11 cellular contexts compared by ENCODE assay signal in the genomic region with DNA sequence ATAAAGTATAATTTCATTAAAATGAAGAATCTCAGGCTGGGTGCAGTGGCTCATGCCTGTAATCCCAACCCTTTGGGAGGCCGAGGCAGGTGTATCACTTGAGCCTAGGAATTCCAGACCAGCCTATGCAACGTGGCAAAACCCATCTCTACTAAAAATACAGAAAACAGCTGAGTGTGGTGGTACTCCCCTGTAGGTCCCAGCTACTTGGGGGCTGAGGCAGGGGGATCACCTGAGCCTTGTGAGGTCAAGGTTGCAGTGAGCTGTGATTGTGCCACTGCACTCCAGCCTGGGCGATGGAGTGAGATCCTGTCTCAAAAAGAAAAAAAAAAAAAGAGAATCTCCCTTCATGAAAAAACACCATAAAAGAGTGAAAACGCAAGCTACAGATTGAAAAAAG. TPM values are rescaled to one million over a fixed set of nuclear protein-coding genes. Genes with fewer than 3 reads are reported as not detected.
DNase-seq lines count a peak whose midpoint lies in the region; ATAC-seq, FAIRE-seq and TF ChIP-seq lines count a peak whose summit lies in the region.
"Not testable (repeated sequence)": the region's sequence is repeated elsewhere in the genome, so short reads cannot be mapped to it uniquely, and the experiment has no call there.
"Had no signal": no experiment of that assay in that cellular context is flagged by ENCODE, and none has a peak within 500 bp of the region (broad histone marks: within the 10 kb centered on the region; RNA-seq: fewer than 3 reads in every experiment).

No MANE protein-coding gene starts in this region.

- not testable (repeated sequence) for TF ChIP-seq CTCF in HEK293 (tag by site-specific recombination; IDR thresholded peaks at IDR 0.05); RWPE2 (IDR thresholded peaks at IDR 0.05; ENCODE audit: poor library complexity, severe bottlenecking); chondrocyte (IDR thresholded peaks at IDR 0.05); HepG2 (CRISPR knock-in tag; IDR thresholded peaks at IDR 0.05); osteocyte (IDR thresholded peaks at IDR 0.05); type B pancreatic cell (conservative IDR thresholded peaks at IDR 0.05)

- DNase-seq in RWPE2 (ENCODE audit: low spot score), result peak; percentile 39
- DNase-seq in activated CD8-positive, alpha-beta T cell treated with anti-CD3 and anti-CD28 coated beads, Interleukin-2, amount 10 ng/mL, durations not matched to agents 7 days and 5 days, result peak; percentile 20
- peak; percentile 88 for DNase-seq in chondrocyte (ENCODE audit: low spot score)
- peak in 2 of 3 donors; percentile 27 to 38 for DNase-seq in right cardiac atrium
- DNase-seq in HepG2 (ENCODE audit: low spot score), result not testable (repeated sequence)
- peak; percentile 86 for DNase-seq in osteocyte (ENCODE audit: extremely low spot score, unreplicated experiment)
- peak; percentile 73 for DNase-seq in type B pancreatic cell (ENCODE audit: extremely low spot score, unreplicated experiment)

- H3K9ac ChIP-seq in HepG2 (ENCODE audit: insufficient read depth, low read depth, low read length), result not testable (repeated sequence)

- in situ Hi-C loops in HepG2 (cut with HindIII; ENCODE audit: extremely low pct_ligation_motif_present, low pct_unique_long_range_greater_than_20kb), result not testable (repeated sequence)

- not testable (repeated sequence) for H3K36me3 Mint-ChIP-seq in activated CD8-positive, alpha-beta T cell treated with anti-CD3 and anti-CD28 coated beads, Interleukin-2, amount 10 ng/mL, durations not matched to agents 7 days and 5 days (ENCODE audit: low read depth); chondrocyte (ENCODE audit: low read depth); osteocyte (ENCODE audit: unreplicated experiment); type B pancreatic cell

- H3K36me3 ChIP-seq in HEK293 (ENCODE audit: control insufficient read depth in 2 of 2, insufficient read depth in 1 of 2, low read length in 2 of 2) (peaks cover 9 to 27% of the 10 kb centered on the region in 2 experiments; a peak in 2 of 3 replicates), HepG2 (replicated peaks in 1 of 2; ENCODE audit: control insufficient read depth in 1 of 2, insufficient read depth in 2 of 2, low read length in 2 of 2) (peaks cover 9 to 20% of the 10 kb centered on the region in 2 experiments)
- H3K36me3 ChIP-seq in RWPE2 (ENCODE audit: low read depth), result not testable (repeated sequence)

- intact Hi-C loops in right cardiac atrium (cut with DNase I); HepG2 (cut with micrococcal nuclease; ENCODE audit: unreplicated experiment): not testable (repeated sequence)

- WGBS in right cardiac atrium, result 85% methylated on average over 4 of the region's 4 CpGs
- 87% methylated on average over 4 of the region's 4 CpGs for WGBS in HepG2 (ENCODE audit: low lambda C conversion rate)

- not testable (repeated sequence) for H3K9me3 ChIP-seq in HEK293 (ENCODE audit: control insufficient read depth, insufficient read depth, low read depth, low read length); RWPE2 (ENCODE audit: severe bottlenecking); right cardiac atrium (ENCODE audit: control insufficient read depth, low read length); HepG2 (ENCODE audit: low read length)

- not testable (repeated sequence) for TF ChIP-seq POLR2A in HepG2 (IDR thresholded peaks at IDR 0.05; ENCODE audit: insufficient read depth in 1 of 2, low read depth in 2 of 2, low read length in 2 of 2)

- BruUV-seq in HepG2 (replicated peaks; lab: Mats Ljungman, UMichigan), result not testable (repeated sequence)

- TF ChIP-seq EP300 in HepG2 (IDR thresholded peaks at IDR 0.05; ENCODE audit: low read depth in 2 of 2, low read length in 2 of 2); HepG2 (CRISPR knock-in tag; IDR thresholded peaks at IDR 0.05; ENCODE audit: borderline replicate concordance): not testable (repeated sequence)

- not testable (repeated sequence) for H3K4me3 Mint-ChIP-seq in activated CD8-positive, alpha-beta T cell treated with anti-CD3 and anti-CD28 coated beads, Interleukin-2, amount 10 ng/mL, durations not matched to agents 7 days and 5 days; chondrocyte (ENCODE audit: unreplicated experiment); osteocyte (ENCODE audit: unreplicated experiment); type B pancreatic cell

- not testable (repeated sequence) for H3K27ac ChIP-seq in HEK293 (ENCODE audit: extremely low read depth, low read depth, low read length); RWPE2 (ENCODE audit: poor library complexity, severe bottlenecking); right cardiac atrium (ENCODE audit: low read length); HepG2 (ENCODE audit: extremely low read length, insufficient read depth, low read length)

- not testable (repeated sequence) for FAIRE-seq in HepG2 (lab: Jason Lieb, UNC)

- not testable (repeated sequence) for H3K4me1 Mint-ChIP-seq in activated CD8-positive, alpha-beta T cell treated with anti-CD3 and anti-CD28 coated beads, Interleukin-2, amount 10 ng/mL, durations not matched to agents 7 days and 5 days (ENCODE audit: low read depth); chondrocyte (ENCODE audit: low read depth); osteocyte (ENCODE audit: unreplicated experiment); type B pancreatic cell (ENCODE audit: unreplicated experiment)

- CTCF ChIA-PET in HEK293 (lab: Yijun Ruan, JAX), result interaction anchor here (0.6 to 4.1 kb wide), 6 partner anchors 7 to 341 kb away, joined by 3 to 29 read pairs (median 6); no protein-coding TSS in a partner anchor
- CTCF ChIA-PET in activated CD8-positive, alpha-beta T cell treated with anti-CD3 and anti-CD28 coated beads, Interleukin-2, amount 10 ng/mL, durations not matched to agents 7 days and 5 days (lab: Charles Lee), result interaction anchor here (1.6 to 1.7 kb wide), 2 partner anchors 11 to 14 kb away, joined by 3 to 5 read pairs; no protein-coding TSS in a partner anchor
- CTCF ChIA-PET in HepG2 (lab: Yijun Ruan, JAX; ENCODE audit: low intra/inter-chr PET ratio, low total read pairs), result not testable (repeated sequence)

- POLR2A ChIA-PET in HEK293 (lab: Yijun Ruan, JAX) (interaction anchor here (0.8 kb wide), 1 partner anchor 90 kb away, joined by 4 read pairs; no protein-coding TSS in a partner anchor), HepG2 (lab: Yijun Ruan, JAX) (interaction anchor here (1.8 kb wide), 1 partner anchor 10 kb away, joined by 5 read pairs; no protein-coding TSS in a partner anchor)
- POLR2A ChIA-PET in activated CD8-positive, alpha-beta T cell treated with anti-CD3 and anti-CD28 coated beads, Interleukin-2, amount 10 ng/mL, durations not matched to agents 7 days and 5 days (lab: Charles Lee), result not testable (repeated sequence)

- H3K4me1 ChIP-seq in HEK293 (ENCODE audit: control insufficient read depth, insufficient read depth, low read length) (peaks cover 13% of the 10 kb centered on the region), HepG2 (ENCODE audit: insufficient read depth, low read length) (peaks cover 59% of the 10 kb centered on the region)
- H3K4me1 ChIP-seq in RWPE2 (ENCODE audit: insufficient read depth, poor library complexity, severe bottlenecking); right cardiac atrium (ENCODE audit: control insufficient read depth, insufficient read depth, low read length): not testable (repeated sequence)

- H3K9me3 Mint-ChIP-seq in activated CD8-positive, alpha-beta T cell treated with anti-CD3 and anti-CD28 coated beads, Interleukin-2, amount 10 ng/mL, durations not matched to agents 7 days and 5 days (ENCODE audit: insufficient read depth); chondrocyte (ENCODE audit: low read depth); osteocyte (ENCODE audit: unreplicated experiment); type B pancreatic cell: not testable (repeated sequence)

- H3K4me2 ChIP-seq in HepG2 (ENCODE audit: low read depth, low read length), result peak overlapping the region; percentile 90

- not testable (repeated sequence) for H3K27ac Mint-ChIP-seq in activated CD8-positive, alpha-beta T cell treated with anti-CD3 and anti-CD28 coated beads, Interleukin-2, amount 10 ng/mL, durations not matched to agents 7 days and 5 days; chondrocyte (ENCODE audit: unreplicated experiment); osteocyte (ENCODE audit: unreplicated experiment); type B pancreatic cell

- H2AFZ ChIP-seq in HepG2 (ENCODE audit: low read length), result not testable (repeated sequence)

- ATAC-seq in RWPE2 (ENCODE audit: low read depth); activated CD8-positive, alpha-beta T cell treated with anti-CD3 and anti-CD28 coated beads, Interleukin-2, amount 10 ng/mL, durations not matched to agents 7 days and 5 days; right cardiac atrium; HepG2: not testable (repeated sequence)

- not testable (repeated sequence) for TF ChIP-seq RAD21 in HepG2 (CRISPR knock-in tag; IDR thresholded peaks at IDR 0.05)

- not testable (repeated sequence) for H4K20me1 ChIP-seq in HepG2 (ENCODE audit: insufficient read depth, low read length)

- peaks cover 39% of the 10 kb centered on the region for H3K79me2 ChIP-seq in HepG2 (ENCODE audit: insufficient read depth, low read length)

- H3K4me3 ChIP-seq in HEK293 (ENCODE audit: low read depth, low read length); RWPE2 (ENCODE audit: severe bottlenecking); right cardiac atrium (ENCODE audit: low read length); HepG2 (replicated peaks in 1 of 3; ENCODE audit: insufficient read depth in 1 of 3, low read depth in 2 of 3, low read length in 3 of 3): not testable (repeated sequence)

- H3K27me3 Mint-ChIP-seq in activated CD8-positive, alpha-beta T cell treated with anti-CD3 and anti-CD28 coated beads, Interleukin-2, amount 10 ng/mL, durations not matched to agents 7 days and 5 days (ENCODE audit: low read depth); chondrocyte (ENCODE audit: low read depth); osteocyte (ENCODE audit: unreplicated experiment); type B pancreatic cell: not testable (repeated sequence)

- not testable (repeated sequence) for H3K27me3 ChIP-seq in RWPE2 (ENCODE audit: insufficient read depth, poor library complexity, severe bottlenecking); right cardiac atrium (ENCODE audit: control insufficient read depth, insufficient read depth); HepG2 (ENCODE audit: control insufficient read depth in 1 of 2, insufficient read depth in 2 of 2, low read length in 2 of 2)

RNA-seq across cellular contexts. Expression of a gene that starts 2.2 kb away (rescaled TPM):
- total RNA-seq in activated CD8-positive, alpha-beta T cell treated with anti-CD3 and anti-CD28 coated beads, Interleukin-2, amount 10 ng/mL, durations not matched to agents 7 days and 5 days, result 1 to 10 TPM; 1.5 to 2.2 TPM
- total RNA-seq in chondrocyte (52.1 to 67.7 TPM (median 58.9 TPM) in 3 replicates), right cardiac atrium (10 to 100 TPM in 3 of 4 donors, 1 to 10 TPM in 1; 8.9 to 18.7 (median 15.7) TPM), HepG2 (2016; rRNA removed; fragmentation: Illumina TruSeq; extraction: Trizol) (35.6 and 36.2 TPM in 2 replicates), osteocyte (50.1 and 55.6 TPM in 2 replicates), type B pancreatic cell (ENCODE audit: low replicate concordance) (39.1 and 97.5 TPM in 2 replicates)
- polyA plus RNA-seq in right cardiac atrium (6.5 TPM), HepG2 (2011; rRNA removed) (30.3 and 38.8 TPM in 2 replicates)
- 2.8 and 3.7 TPM in 2 replicates for total RNA-seq in HepG2 (2016; cell fraction: cytosol; rRNA removed; fragmentation: Illumina TruSeq; extraction: Trizol; ENCODE audit: low read depth)
- total RNA-seq in HepG2 (2016; cell fraction: insoluble cytoplasmic fraction; rRNA removed; fragmentation: Illumina TruSeq; extraction: Trizol), result 33.6 and 35.9 TPM in 2 replicates
- total RNA-seq in HepG2 (2016; cell fraction: membrane; rRNA removed; fragmentation: Illumina TruSeq; extraction: Trizol), result 12.7 and 15.7 TPM in 2 replicates
- 43.1 and 51.6 TPM in 2 replicates for total RNA-seq in HepG2 (2016; cell fraction: nucleus; rRNA removed; fragmentation: Illumina TruSeq; extraction: Trizol)
- polyA plus RNA-seq in HepG2 (2011; cell fraction: cytosol; rRNA removed), result 13.9 and 24.8 TPM in 2 replicates
- 44.1 and 66.8 TPM in 2 replicates for polyA plus RNA-seq in HepG2 (2011; cell fraction: nucleus; rRNA removed)
- polyA plus RNA-seq in HepG2 (2012), result 24.2 and 34.4 TPM in 2 replicates
- polyA plus RNA-seq in HepG2 (2016; cell fraction: cytosol; fragmentation: Illumina TruSeq; extraction: Trizol; ENCODE audit: low read depth), result 3.5 and 3.8 TPM in 2 replicates
- 24.0 and 26.6 TPM in 2 replicates for polyA plus RNA-seq in HepG2 (2016; cell fraction: insoluble cytoplasmic fraction; fragmentation: Illumina TruSeq; extraction: Trizol; ENCODE audit: low read depth)
- 12.4 and 14.6 TPM in 2 replicates for polyA plus RNA-seq in HepG2 (2016; cell fraction: membrane; fragmentation: Illumina TruSeq; extraction: Trizol; ENCODE audit: low read depth)
- 54.4 and 54.5 TPM in 2 replicates for polyA plus RNA-seq in HepG2 (2016; cell fraction: nucleus; fragmentation: Illumina TruSeq; extraction: Trizol; ENCODE audit: insufficient read depth, low read depth)
- polyA minus RNA-seq in HepG2 (2011; rRNA and poly(A)+ RNA removed; ENCODE audit: low replicate concordance), result 29.8 and 35.9 TPM in 2 replicates
- 20.5 and 26.0 TPM in 2 replicates for polyA minus RNA-seq in HepG2 (2011; cell fraction: cytosol; rRNA and poly(A)+ RNA removed)
- polyA minus RNA-seq in HepG2 (2011; cell fraction: nucleus; rRNA and poly(A)+ RNA removed), result 98.8 and 162 TPM in 2 replicates

RNA-seq across cellular contexts. Expression of a gene that starts 55.6 kb away (rescaled TPM):
- 1,000 to 10,000 TPM; 1,730 to 2,232 TPM for total RNA-seq in activated CD8-positive, alpha-beta T cell treated with anti-CD3 and anti-CD28 coated beads, Interleukin-2, amount 10 ng/mL, durations not matched to agents 7 days and 5 days
- total RNA-seq in chondrocyte (1,438 to 1,620 TPM (median 1,579 TPM) in 3 replicates), right cardiac atrium (1,000 to 10,000 TPM; 3,675 to 8,578 (median 7,073) TPM), HepG2 (2016; rRNA removed; fragmentation: Illumina TruSeq; extraction: Trizol) (859 and 11,018 TPM in 2 replicates), osteocyte (2,650 and 2,859 TPM in 2 replicates), type B pancreatic cell (ENCODE audit: low replicate concordance) (2,993 and 3,564 TPM in 2 replicates)
- polyA plus RNA-seq in right cardiac atrium (not detected), HepG2 (2011; rRNA removed) (under 0.01 TPM in 2 replicates)
- total RNA-seq in HepG2 (2016; cell fraction: cytosol; rRNA removed; fragmentation: Illumina TruSeq; extraction: Trizol; ENCODE audit: low read depth), result 16,281 and 17,236 TPM in 2 replicates
- 1,309 and 10,613 TPM in 2 replicates for total RNA-seq in HepG2 (2016; cell fraction: insoluble cytoplasmic fraction; rRNA removed; fragmentation: Illumina TruSeq; extraction: Trizol)
- 2,848 and 3,475 TPM in 2 replicates for total RNA-seq in HepG2 (2016; cell fraction: membrane; rRNA removed; fragmentation: Illumina TruSeq; extraction: Trizol)
- total RNA-seq in HepG2 (2016; cell fraction: nucleus; rRNA removed; fragmentation: Illumina TruSeq; extraction: Trizol), result 52,466 and 64,417 TPM in 2 replicates
- under 0.01 TPM in 2 replicates for polyA plus RNA-seq in HepG2 (2011; cell fraction: cytosol; rRNA removed)
- polyA plus RNA-seq in HepG2 (2011; cell fraction: nucleus; rRNA removed), result under 0.01 TPM in 2 replicates
- polyA plus RNA-seq in HepG2 (2012), result 59.2 and 78.2 TPM in 2 replicates
- polyA plus RNA-seq in HepG2 (2016; cell fraction: cytosol; fragmentation: Illumina TruSeq; extraction: Trizol; ENCODE audit: low read depth), result 27.3 and 44.4 TPM in 2 replicates
- polyA plus RNA-seq in HepG2 (2016; cell fraction: insoluble cytoplasmic fraction; fragmentation: Illumina TruSeq; extraction: Trizol; ENCODE audit: low read depth), result not detected in 2 replicates
- not detected in 2 replicates for polyA plus RNA-seq in HepG2 (2016; cell fraction: membrane; fragmentation: Illumina TruSeq; extraction: Trizol; ENCODE audit: low read depth)
- 32.8 TPM in 1 of 2 replicates, not detected in the other for polyA plus RNA-seq in HepG2 (2016; cell fraction: nucleus; fragmentation: Illumina TruSeq; extraction: Trizol; ENCODE audit: insufficient read depth, low read depth)
- polyA minus RNA-seq in HepG2 (2011; rRNA and poly(A)+ RNA removed; ENCODE audit: low replicate concordance), result 12,820 and 15,604 TPM in 2 replicates
- 90,102 and 105,040 TPM in 2 replicates for polyA minus RNA-seq in HepG2 (2011; cell fraction: cytosol; rRNA and poly(A)+ RNA removed)
- 42,574 and 58,030 TPM in 2 replicates for polyA minus RNA-seq in HepG2 (2011; cell fraction: nucleus; rRNA and poly(A)+ RNA removed)
- total RNA-seq: M059J had no signal
- polyA plus RNA-seq: BJ, IgD-negative memory B cell had no signal
